8 cellular contexts compared by ENCODE assay signal in genomic region chr17:29219378-29220047, GRCh38. TPM values are rescaled to one million over a fixed set of nuclear protein-coding genes. Genes with fewer than 3 reads are reported as not detected.
DNase-seq lines count a peak whose midpoint lies in the region; ATAC-seq and TF ChIP-seq lines count a peak whose summit lies in the region.

No MANE protein-coding gene starts in this region.

- WGBS in right cardiac atrium: 13% methylated on average over 14 of the region's 14 CpGs

- no peak overlapping the region for H3K4me3 ChIP-seq in ascending aorta
- no peak overlapping the region for H3K4me3 ChIP-seq in right cardiac atrium (ENCODE audit: low read length)
- no peak overlapping the region for H3K4me3 ChIP-seq in gastrocnemius medialis

- H3K4me1 ChIP-seq in ascending aorta (peaks cover 3 to 10% of the 10 kb centered on the region in 2 donors), right cardiac atrium (ENCODE audit: control insufficient read depth, insufficient read depth, low read length) (peaks cover 2% of the 10 kb centered on the region), gastrocnemius medialis (peaks cover 6 to 10% of the 10 kb centered on the region in 2 donors)

- intact Hi-C loops in ascending aorta (cut with DNase I) (loop anchor here (1.0 kb wide), 3 partner anchors 39 to 72 kb away; partner anchors contain the start of gene MYO18A), right cardiac atrium (cut with DNase I) (loop anchor here in 3 of 4 donors (5.0 kb wide), 1 partner anchor 72 kb away; no protein-coding TSS in a partner anchor), gastrocnemius medialis (cut with DNase I; ENCODE audit: low total_unique reads) (loop anchor here (1.0 kb wide), 1 partner anchor 70 kb away; no protein-coding TSS in a partner anchor)

- H3K27me3 ChIP-seq in ascending aorta (no peaks in the 10 kb centered on the region), right cardiac atrium (ENCODE audit: control insufficient read depth, insufficient read depth) (no peaks in the 10 kb centered on the region), gastrocnemius medialis (no peaks in the 10 kb centered on the region)

- no peaks in the 10 kb centered on the region for H3K9me3 ChIP-seq in ascending aorta
- H3K9me3 ChIP-seq in right cardiac atrium (ENCODE audit: control insufficient read depth, low read length): no peaks in the 10 kb centered on the region
- no peaks in the 10 kb centered on the region for H3K9me3 ChIP-seq in gastrocnemius medialis

- DNase-seq in ACHN (peak; percentile 85), NCI-H128 (lab: John Stamatoyannopoulos, UW; ENCODE audit: unreplicated experiment) (peak; percentile 4), T-helper 22 cell (ENCODE audit: low read depth) (peak; percentile 20), ascending aorta (ENCODE audit: low spot score in 2 of 2) (peak in 1 of 2 donors; percentile 89), right cardiac atrium (peak; percentile 77 to 88 (median 83)), gastrocnemius medialis (peak; percentile 26 to 49)

- in situ Hi-C loops in ACHN (cut with HindIII; ENCODE audit: low pct_ligation_motif_present, low pct_unique_long_range_greater_than_20kb, low sequenced_read_pairs): no loop called here
- in situ Hi-C loops in gastrocnemius medialis (cut with MboI; ENCODE audit: low sequenced_read_pairs in 4 of 4): loop anchor here in 3 of 4 donors (5.0 to 10.0 kb wide), 3 partner anchors 65 to 75 kb away; no protein-coding TSS in a partner anchor

- no peak for TF ChIP-seq POLR2A in gastrocnemius medialis (IDR thresholded peaks at IDR 0.05)

- ATAC-seq in GM18861 (IDR thresholded peaks at IDR 0.05; ENCODE audit: unreplicated experiment) (peak; percentile 46), right cardiac atrium (peak; percentile 91 to 93), gastrocnemius medialis (peak; percentile 77 to 80), HG03439 (IDR thresholded peaks at IDR 0.05; ENCODE audit: unreplicated experiment) (no peak)

- no peak overlapping the region for H3K27ac ChIP-seq in ascending aorta
- no peak overlapping the region for H3K27ac ChIP-seq in right cardiac atrium (ENCODE audit: low read length)
- H3K27ac ChIP-seq in gastrocnemius medialis: no peak overlapping the region

- H3K36me3 ChIP-seq in ascending aorta (no peaks in the 10 kb centered on the region), gastrocnemius medialis (no peaks in the 10 kb centered on the region)

- TF ChIP-seq CTCF in ascending aorta (IDR thresholded peaks at IDR 0.05): peak; percentile 89 to 98 (median 97)
- TF ChIP-seq CTCF in gastrocnemius medialis (IDR thresholded peaks at IDR 0.05 in 4 of 5, conservative IDR thresholded peaks at IDR 0.05 in 1 of 5): peak; percentile 77 to 93 (median 89)

RNA-seq across cellular contexts. Expression of gene CRYBA1, which starts 27.1 kb away (rescaled TPM):
- total RNA-seq in ascending aorta: not detected
- total RNA-seq in right cardiac atrium: not detected
- not detected for polyA plus RNA-seq in right cardiac atrium
- not detected for total RNA-seq in gastrocnemius medialis

RNA-seq across cellular contexts. Expression of gene MYO18A, which starts 39.3 kb away (rescaled TPM):
- 185 TPM for total RNA-seq in ascending aorta
- total RNA-seq in right cardiac atrium: 100 to 1,000 TPM; 206 to 312 (median 277) TPM
- 248 TPM for polyA plus RNA-seq in right cardiac atrium
- total RNA-seq in gastrocnemius medialis: 1,000 to 10,000 TPM in 1 of 4 donors, 100 to 1,000 TPM in 3; 526 to 1,058 (median 835) TPM
